Comparison of ENCODE assay signal across 1 cellular context in genomic region chr18:56638232-56639093, GRCh38.
A peak's percentile ranks its signal among the peaks of the same experiment; 100 is the strongest.
TF ChIP-seq lines count a peak whose summit lies in the region.

TSS of gene TXNL1 (minus strand) at chr18:56638592. CDS start at chr18:56638440, 152 bp downstream.

TF ChIP-seq in K562, 482 proteins besides CTCF, POLR2A, EP300 and RAD21 (continued from another document):
- peak; percentile 70 for TF ChIP-seq POLR2B (IDR thresholded peaks at IDR 0.05; ENCODE audit: low read depth, partially characterized antibody)
- TF ChIP-seq PCBP1 (IDR thresholded peaks at IDR 0.05; ENCODE audit: low read depth, low read length, poor library complexity, severe bottlenecking), result peak; percentile 61
- no peak for TF ChIP-seq RBM14 (IDR thresholded peaks at IDR 0.05; ENCODE audit: borderline replicate concordance, insufficient read depth, low read depth, low read length)
- no peak for TF ChIP-seq TARDBP (IDR thresholded peaks at IDR 0.05)
- TF ChIP-seq NCOR1 (IDR thresholded peaks at IDR 0.05), result 0 out of 2 replicates have a peak, but pooled peaks have one; percentile 15
- TF ChIP-seq MNT (conservative IDR thresholded peaks at IDR 0.05), result peak; percentile 67 to 85
- peak; percentile 48; the same call in 1 of the 2 replicates for TF ChIP-seq L3MBTL2 (IDR thresholded peaks at IDR 0.05)
- TF ChIP-seq, protein P1, sequence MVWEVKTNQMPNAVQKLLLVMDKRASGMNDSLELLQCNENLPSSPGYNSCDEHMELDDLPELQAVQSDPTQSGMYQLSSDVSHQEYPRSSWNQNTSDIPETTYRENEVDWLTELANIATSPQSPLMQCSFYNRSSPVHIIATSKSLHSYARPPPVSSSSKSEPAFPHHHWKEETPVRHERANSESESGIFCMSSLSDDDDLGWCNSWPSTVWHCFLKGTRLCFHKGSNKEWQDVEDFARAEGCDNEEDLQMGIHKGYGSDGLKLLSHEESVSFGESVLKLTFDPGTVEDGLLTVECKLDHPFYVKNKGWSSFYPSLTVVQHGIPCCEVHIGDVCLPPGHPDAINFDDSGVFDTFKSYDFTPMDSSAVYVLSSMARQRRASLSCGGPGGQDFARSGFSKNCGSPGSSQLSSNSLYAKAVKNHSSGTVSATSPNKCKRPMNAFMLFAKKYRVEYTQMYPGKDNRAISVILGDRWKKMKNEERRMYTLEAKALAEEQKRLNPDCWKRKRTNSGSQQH (CRISPR knock-in tag; IDR thresholded peaks at IDR 0.05), result no peak
- no peak for TF ChIP-seq SMARCC2 (IDR thresholded peaks at IDR 0.05; ENCODE audit: low read depth)
- TF ChIP-seq FOXP1 (CRISPR knock-in tag; IDR thresholded peaks at IDR 0.05), result no peak
- no peak for TF ChIP-seq NFATC3 (IDR thresholded peaks at IDR 0.05)
- TF ChIP-seq, protein P2, sequence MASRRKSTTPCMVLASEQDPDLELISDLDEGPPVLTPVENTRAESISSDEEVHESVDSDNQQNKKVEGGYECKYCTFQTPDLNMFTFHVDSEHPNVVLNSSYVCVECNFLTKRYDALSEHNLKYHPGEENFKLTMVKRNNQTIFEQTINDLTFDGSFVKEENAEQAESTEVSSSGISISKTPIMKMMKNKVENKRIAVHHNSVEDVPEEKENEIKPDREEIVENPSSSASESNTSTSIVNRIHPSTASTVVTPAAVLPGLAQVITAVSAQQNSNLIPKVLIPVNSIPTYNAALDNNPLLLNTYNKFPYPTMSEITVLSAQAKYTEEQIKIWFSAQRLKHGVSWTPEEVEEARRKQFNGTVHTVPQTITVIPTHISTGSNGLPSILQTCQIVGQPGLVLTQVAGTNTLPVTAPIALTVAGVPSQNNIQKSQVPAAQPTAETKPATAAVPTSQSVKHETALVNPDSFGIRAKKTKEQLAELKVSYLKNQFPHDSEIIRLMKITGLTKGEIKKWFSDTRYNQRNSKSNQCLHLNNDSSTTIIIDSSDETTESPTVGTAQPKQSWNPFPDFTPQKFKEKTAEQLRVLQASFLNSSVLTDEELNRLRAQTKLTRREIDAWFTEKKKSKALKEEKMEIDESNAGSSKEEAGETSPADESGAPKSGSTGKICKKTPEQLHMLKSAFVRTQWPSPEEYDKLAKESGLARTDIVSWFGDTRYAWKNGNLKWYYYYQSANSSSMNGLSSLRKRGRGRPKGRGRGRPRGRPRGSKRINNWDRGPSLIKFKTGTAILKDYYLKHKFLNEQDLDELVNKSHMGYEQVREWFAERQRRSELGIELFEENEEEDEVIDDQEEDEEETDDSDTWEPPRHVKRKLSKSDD (conservative IDR thresholded peaks at IDR 0.05; ENCODE audit: low read length), result no peak
- TF ChIP-seq NFRKB (IDR thresholded peaks at IDR 0.05; ENCODE audit: low read depth), result no peak
- no peak for TF ChIP-seq ZFP36 (IDR thresholded peaks at IDR 0.05; ENCODE audit: low read depth, low read length, partially characterized antibody)
- TF ChIP-seq CHD2 (IDR thresholded peaks at IDR 0.05; ENCODE audit: low read depth, low read length), result peak; percentile 91
- no peak for TF ChIP-seq SLC30A9 (CRISPR knock-in tag; IDR thresholded peaks at IDR 0.05)
- TF ChIP-seq ELF1 (tag; IDR thresholded peaks at IDR 0.05), result peak; percentile 85
- TF ChIP-seq, protein P3, sequence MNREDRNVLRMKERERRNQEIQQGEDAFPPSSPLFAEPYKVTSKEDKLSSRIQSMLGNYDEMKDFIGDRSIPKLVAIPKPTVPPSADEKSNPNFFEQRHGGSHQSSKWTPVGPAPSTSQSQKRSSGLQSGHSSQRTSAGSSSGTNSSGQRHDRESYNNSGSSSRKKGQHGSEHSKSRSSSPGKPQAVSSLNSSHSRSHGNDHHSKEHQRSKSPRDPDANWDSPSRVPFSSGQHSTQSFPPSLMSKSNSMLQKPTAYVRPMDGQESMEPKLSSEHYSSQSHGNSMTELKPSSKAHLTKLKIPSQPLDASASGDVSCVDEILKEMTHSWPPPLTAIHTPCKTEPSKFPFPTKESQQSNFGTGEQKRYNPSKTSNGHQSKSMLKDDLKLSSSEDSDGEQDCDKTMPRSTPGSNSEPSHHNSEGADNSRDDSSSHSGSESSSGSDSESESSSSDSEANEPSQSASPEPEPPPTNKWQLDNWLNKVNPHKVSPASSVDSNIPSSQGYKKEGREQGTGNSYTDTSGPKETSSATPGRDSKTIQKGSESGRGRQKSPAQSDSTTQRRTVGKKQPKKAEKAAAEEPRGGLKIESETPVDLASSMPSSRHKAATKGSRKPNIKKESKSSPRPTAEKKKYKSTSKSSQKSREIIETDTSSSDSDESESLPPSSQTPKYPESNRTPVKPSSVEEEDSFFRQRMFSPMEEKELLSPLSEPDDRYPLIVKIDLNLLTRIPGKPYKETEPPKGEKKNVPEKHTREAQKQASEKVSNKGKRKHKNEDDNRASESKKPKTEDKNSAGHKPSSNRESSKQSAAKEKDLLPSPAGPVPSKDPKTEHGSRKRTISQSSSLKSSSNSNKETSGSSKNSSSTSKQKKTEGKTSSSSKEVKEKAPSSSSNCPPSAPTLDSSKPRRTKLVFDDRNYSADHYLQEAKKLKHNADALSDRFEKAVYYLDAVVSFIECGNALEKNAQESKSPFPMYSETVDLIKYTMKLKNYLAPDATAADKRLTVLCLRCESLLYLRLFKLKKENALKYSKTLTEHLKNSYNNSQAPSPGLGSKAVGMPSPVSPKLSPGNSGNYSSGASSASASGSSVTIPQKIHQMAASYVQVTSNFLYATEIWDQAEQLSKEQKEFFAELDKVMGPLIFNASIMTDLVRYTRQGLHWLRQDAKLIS (CRISPR knock-in tag; IDR thresholded peaks at IDR 0.05), result no peak
- 0 out of 4 replicates have a peak, but pooled peaks of 1 of the 2 experiments have one; percentile 33 for TF ChIP-seq FOXK2 (conservative IDR thresholded peaks at IDR 0.05 in 1 of 2, IDR thresholded peaks at IDR 0.05 in 1 of 2; ENCODE audit: low read depth in 2 of 2)
- TF ChIP-seq ETV5 (CRISPR knock-in tag; IDR thresholded peaks at IDR 0.05; ENCODE audit: low read depth), result peak; percentile 50; the same call in 1 of the 2 replicates
- 0 out of 2 replicates have a peak, but pooled peaks have one; percentile 19 for TF ChIP-seq ZNF766 (CRISPR knock-in tag; conservative IDR thresholded peaks at IDR 0.05)
- TF ChIP-seq CHD1 (IDR thresholded peaks at IDR 0.05; ENCODE audit: low read length), result peak; percentile 20
- TF ChIP-seq TFAP4 (CRISPR knock-in tag; IDR thresholded peaks at IDR 0.05; ENCODE audit: borderline replicate concordance), result no peak
- TF ChIP-seq LARP7 (IDR thresholded peaks at IDR 0.05), result no peak
- no peak for TF ChIP-seq ZNF311 (CRISPR knock-in tag; IDR thresholded peaks at IDR 0.05)
